22 cellular contexts compared by ENCODE assay signal in the genomic region with DNA sequence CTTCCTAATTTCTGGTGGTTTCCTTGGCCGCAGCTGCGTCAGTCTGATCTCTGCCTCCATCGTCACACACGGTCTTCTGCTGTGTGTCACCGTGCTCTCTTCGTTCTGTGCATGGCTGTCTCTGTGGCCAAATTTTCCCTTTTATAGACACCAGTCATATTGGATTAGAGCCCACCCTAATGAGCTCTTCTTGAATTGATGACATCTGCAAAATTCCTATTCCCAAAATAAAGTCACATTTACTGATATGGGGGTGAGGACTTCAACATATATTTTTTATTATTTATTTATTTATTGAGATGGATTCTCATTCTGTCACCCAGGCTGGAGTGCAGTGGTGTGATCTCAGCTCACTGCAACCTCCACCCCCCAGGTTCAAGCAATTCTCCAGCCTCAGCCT.
"Had no signal": no experiment of that assay in that cellular context is flagged by ENCODE, and none has a peak within 500 bp of the region (broad histone marks: within the 10 kb centered on the region; RNA-seq: fewer than 3 reads in every experiment).

No MANE protein-coding gene starts in this region.

- H3K4me1 ChIP-seq: SJSA1 had no signal

- DNase-seq: IMR-90, Kasumi-1, MM.1S, NCI-H1092 treated with DMSO at 0.1 percent for 48 hours, NCI-H1436, NCI-H187, NCI-H2029, NCI-H2081 treated with DMSO at 0.1 percent for 48 hours, NCI-H2171, NCI-H226, NCI-H446, NCI-H510A, NCI-H524 treated with DMSO at 0.1 percent for 48 hours, NCI-H69, NCI-H774, Right ventricle myocardium superior, RPMI8226, SIG-M5 had no signal

- H3K4me2 ChIP-seq: KMS-11 had no signal

- H3K36me3 ChIP-seq: SJSA1 had no signal

- H3K9me3 ChIP-seq: SJSA1 had no signal

- FAIRE-seq: RCC 7860 had no signal

- H3K27ac ChIP-seq: KMS-11, SJSA1, SK-N-MC had no signal

- H3K4me3 ChIP-seq: SJSA1, SK-N-MC had no signal

- H3K9ac ChIP-seq: KMS-11 had no signal
